In genomic region chr3:195386739-195387138, GRCh38 we compare ENCODE assay signal across 23 cellular contexts. TPM values are rescaled to one million over a fixed set of nuclear protein-coding genes. Genes with fewer than 3 reads are reported as not detected.
DNase-seq lines count a peak whose midpoint lies in the region; ATAC-seq and TF ChIP-seq lines count a peak whose summit lies in the region.
"Had no signal": no experiment of that assay in that cellular context is flagged by ENCODE, and none has a peak within 500 bp of the region (broad histone marks: within the 10 kb centered on the region; RNA-seq: fewer than 3 reads in every experiment).

No MANE protein-coding gene starts in this region.

- no peaks in the 10 kb centered on the region for H3K9me3 ChIP-seq in T-helper 17 cell (ENCODE audit: control insufficient read depth, low read length, poor library complexity, severe bottlenecking)
- H3K9me3 ChIP-seq: HAP-1, MG63 had no signal

- no peak overlapping the region for H3K4me2 ChIP-seq in GM23338

- H4K20me1 ChIP-seq in GM23338 (replicated peaks; ENCODE audit: insufficient read depth) = no peaks in the 10 kb centered on the region

- ATAC-seq in GM23338 = no peak
- ATAC-seq in T-helper 17 cell = no peak
- ATAC-seq in naive B cell (ENCODE audit: low read depth in 2 of 2) = no peak
- ATAC-seq in effector memory CD8-positive, alpha-beta T cell (replicated peaks) = no peak
- ATAC-seq: CD8-positive, alpha-beta T cell; Panc1 had no signal

- intact Hi-C loops in activated T-helper 1 cell treated with anti-CD3 and anti-CD28 coated beads, Interleukin-12 subunit alpha, Interleukin-12 subunit beta, Interleukin-2, Interleukin-4 antibody, amounts not matched to agents 30 ng/mL and 10 ng/mL and 1 ng/mL, durations not matched to agents 14 hours and 24 hours and 36 hours (cut with micrococcal nuclease) = no loop called here

- H3K9me3 Mint-ChIP-seq in GM23338 (no peaks in the 10 kb centered on the region), naive B cell (no peaks in the 10 kb centered on the region), type B pancreatic cell (peaks cover 5% of the 10 kb centered on the region)
- H3K9me3 Mint-ChIP-seq in effector memory CD8-positive, alpha-beta T cell = no peaks in the 10 kb centered on the region
- no peaks in the 10 kb centered on the region for H3K9me3 Mint-ChIP-seq in activated T-helper 1 cell treated with anti-CD3 and anti-CD28 coated beads, Interleukin-12 subunit alpha, Interleukin-12 subunit beta, Interleukin-2, Interleukin-4 antibody, amounts not matched to agents 30 ng/mL and 10 ng/mL and 1 ng/mL, durations not matched to agents 14 hours and 24 hours and 36 hours
- H3K9me3 Mint-ChIP-seq: CD8-positive, alpha-beta T cell; HFFc6 had no signal

- DNase-seq in GM23338 (ENCODE audit: low spot score) = no peak
- DNase-seq in T-helper 17 cell = no peak
- no peak for DNase-seq in naive B cell
- DNase-seq in type B pancreatic cell (ENCODE audit: extremely low spot score, unreplicated experiment) = no peak
- no peak for DNase-seq in effector memory CD8-positive, alpha-beta T cell
- DNase-seq in NCI-H510A (lab: John Stamatoyannopoulos, UW) = no peak
- DNase-seq in activated T-helper 1 cell treated with anti-CD3 and anti-CD28 coated beads, Interleukin-12 subunit alpha, Interleukin-12 subunit beta, Interleukin-2, Interleukin-4 antibody, amounts not matched to agents 30 ng/mL and 10 ng/mL and 1 ng/mL, durations not matched to agents 14 hours and 24 hours and 36 hours (ENCODE audit: low spot score) = no peak
- DNase-seq: CD8-positive, alpha-beta T cell; DMS153; DND-41; HFFc6; IMR-90; KG1; MG63; NCI-H1105 treated with DMSO at 0.1 percent for 48 hours; NCI-H2029 treated with DMSO at 0.1 percent for 48 hours; NCI-H446 treated with DMSO at 0.1 percent for 48 hours; NCI-H526 treated with DMSO at 0.1 percent for 48 hours; SHP77 treated with DMSO at 0.1 percent for 48 hours had no signal

- H3K27ac Mint-ChIP-seq in GM23338 (peak overlapping the region; percentile 61; the same call in 1 of the 2 replicates), T-helper 17 cell (peak overlapping the region; percentile 72), naive B cell (peak overlapping the region in 4 of 6 donors; percentile 8 to 72 (median 30)), type B pancreatic cell (peak overlapping the region; percentile 93)
- peak overlapping the region in 1 of 2 donors; percentile 33 for H3K27ac Mint-ChIP-seq in effector memory CD8-positive, alpha-beta T cell
- H3K27ac Mint-ChIP-seq in activated T-helper 1 cell treated with anti-CD3 and anti-CD28 coated beads, Interleukin-12 subunit alpha, Interleukin-12 subunit beta, Interleukin-2, Interleukin-4 antibody, amounts not matched to agents 30 ng/mL and 10 ng/mL and 1 ng/mL, durations not matched to agents 14 hours and 24 hours and 36 hours = no peak overlapping the region
- H3K27ac Mint-ChIP-seq: B cell; CD8-positive, alpha-beta T cell; HFFc6 had no signal

- no peak overlapping the region for H2AFZ ChIP-seq in GM23338

- H3K4me3 Mint-ChIP-seq in GM23338 (no peak overlapping the region), T-helper 17 cell (no peak overlapping the region), naive B cell (no peak overlapping the region), type B pancreatic cell (peak overlapping the region; percentile 52)
- H3K4me3 Mint-ChIP-seq in effector memory CD8-positive, alpha-beta T cell = no peak overlapping the region
- H3K4me3 Mint-ChIP-seq in activated T-helper 1 cell treated with anti-CD3 and anti-CD28 coated beads, Interleukin-12 subunit alpha, Interleukin-12 subunit beta, Interleukin-2, Interleukin-4 antibody, amounts not matched to agents 30 ng/mL and 10 ng/mL and 1 ng/mL, durations not matched to agents 14 hours and 24 hours and 36 hours = no peak overlapping the region
- H3K4me3 Mint-ChIP-seq: B cell; CD8-positive, alpha-beta T cell; HFFc6 had no signal

- peaks cover 28% of the 10 kb centered on the region for H3K4me1 ChIP-seq in GM23338 (ENCODE audit: insufficient read depth)

- H3K27me3 Mint-ChIP-seq in GM23338 (ENCODE audit: insufficient read depth, low read depth, poor library complexity) (peaks cover 2% of the 10 kb centered on the region), T-helper 17 cell (no peaks in the 10 kb centered on the region), naive B cell (no peaks in the 10 kb centered on the region), type B pancreatic cell (no peaks in the 10 kb centered on the region)
- no peaks in the 10 kb centered on the region for H3K27me3 Mint-ChIP-seq in effector memory CD8-positive, alpha-beta T cell
- H3K27me3 Mint-ChIP-seq in activated T-helper 1 cell treated with anti-CD3 and anti-CD28 coated beads, Interleukin-12 subunit alpha, Interleukin-12 subunit beta, Interleukin-2, Interleukin-4 antibody, amounts not matched to agents 30 ng/mL and 10 ng/mL and 1 ng/mL, durations not matched to agents 14 hours and 24 hours and 36 hours (ENCODE audit: insufficient read depth) = no peaks in the 10 kb centered on the region
- H3K27me3 Mint-ChIP-seq: B cell had no signal

- H3K36me3 Mint-ChIP-seq in GM23338 (ENCODE audit: low read depth) (no peaks in the 10 kb centered on the region), T-helper 17 cell (ENCODE audit: low read depth) (peaks cover 3% of the 10 kb centered on the region), naive B cell (peaks cover 0 to 2% of the 10 kb centered on the region in 2 donors), type B pancreatic cell (no peaks in the 10 kb centered on the region)
- peaks cover 21% of the 10 kb centered on the region for H3K36me3 Mint-ChIP-seq in effector memory CD8-positive, alpha-beta T cell (ENCODE audit: insufficient read depth)
- peaks cover 7% of the 10 kb centered on the region for H3K36me3 Mint-ChIP-seq in activated T-helper 1 cell treated with anti-CD3 and anti-CD28 coated beads, Interleukin-12 subunit alpha, Interleukin-12 subunit beta, Interleukin-2, Interleukin-4 antibody, amounts not matched to agents 30 ng/mL and 10 ng/mL and 1 ng/mL, durations not matched to agents 14 hours and 24 hours and 36 hours (ENCODE audit: low read depth)

- H3K9me2 ChIP-seq in GM23338 (ENCODE audit: insufficient read depth) = no peaks in the 10 kb centered on the region

- H3K36me3 ChIP-seq in GM23338 (ENCODE audit: insufficient read depth) = no peaks in the 10 kb centered on the region
- H3K36me3 ChIP-seq: HAP-1 had no signal

- H3F3A ChIP-seq in GM23338 (replicated peaks; ENCODE audit: low read depth) = no peaks in the 10 kb centered on the region

- H3K27ac ChIP-seq in GM23338 (ENCODE audit: low read depth) = 0 out of 2 replicates have a peak overlapping the region, but pooled peaks have one; percentile 0
- H3K27ac ChIP-seq: C4-2B had no signal

- no peak overlapping the region for H3K4me3 ChIP-seq in GM23338
- H3K4me3 ChIP-seq: HAP-1, MG63 had no signal

- peaks cover 8% of the 10 kb centered on the region; the same call in 1 of the 2 replicates for H3K79me2 ChIP-seq in GM23338 (replicated peaks; ENCODE audit: insufficient read depth)

- TF ChIP-seq CTCF in GM23338 (conservative IDR thresholded peaks at IDR 0.05; ENCODE audit: low read depth in 2 of 2) (no peak), type B pancreatic cell (conservative IDR thresholded peaks at IDR 0.05) (no peak)

- H3K27me3 ChIP-seq in GM23338 (ENCODE audit: insufficient read depth) = no peaks in the 10 kb centered on the region
- H3K27me3 ChIP-seq: MG63 had no signal

- H3K4me1 Mint-ChIP-seq in GM23338 (peaks cover 42% of the 10 kb centered on the region), T-helper 17 cell (peaks cover 28% of the 10 kb centered on the region), naive B cell (peaks cover 15 to 31% (median 23%) of the 10 kb centered on the region in 3 donors), type B pancreatic cell (ENCODE audit: unreplicated experiment) (peaks cover 11% of the 10 kb centered on the region)
- H3K4me1 Mint-ChIP-seq in effector memory CD8-positive, alpha-beta T cell (ENCODE audit: low read depth in 2 of 2) = peaks cover 14 to 43% of the 10 kb centered on the region in 2 donors
- peaks cover 9% of the 10 kb centered on the region for H3K4me1 Mint-ChIP-seq in activated T-helper 1 cell treated with anti-CD3 and anti-CD28 coated beads, Interleukin-12 subunit alpha, Interleukin-12 subunit beta, Interleukin-2, Interleukin-4 antibody, amounts not matched to agents 30 ng/mL and 10 ng/mL and 1 ng/mL, durations not matched to agents 14 hours and 24 hours and 36 hours (ENCODE audit: low read depth)

RNA-seq across cellular contexts. Expression of gene ACAP2, which starts 56.1 kb away (rescaled TPM):
- 45.6 and 74.6 TPM in 2 replicates for total RNA-seq in GM23338 (2014; rRNA removed; shearing (Covaris generic))
- polyA plus RNA-seq in GM23338 (2016; fragmentation: Nextera tagmentation; extraction: Ambion mirVana) = 102 and 104 TPM in 2 replicates
- 10 to 100 TPM; 78.6 to 85.8 TPM for total RNA-seq in T-helper 17 cell
- polyA plus RNA-seq in naive B cell (ENCODE audit: low read depth in 6 of 6) = 10 to 100 TPM; 36.8 to 90.1 (median 81.0) TPM
- total RNA-seq in type B pancreatic cell (ENCODE audit: low replicate concordance) = 36.6 and 36.9 TPM in 2 replicates
- total RNA-seq in activated T-helper 1 cell treated with anti-CD3 and anti-CD28 coated beads, Interleukin-12 subunit alpha, Interleukin-12 subunit beta, Interleukin-2, Interleukin-4 antibody, amounts not matched to agents 30 ng/mL and 10 ng/mL and 1 ng/mL, durations not matched to agents 14 hours and 24 hours and 36 hours = 38.2 and 46.3 TPM in 2 replicates
